In genomic region chr15:71182522-71182921, GRCh38 we compare ENCODE assay signal across 19 cellular contexts.
DNase-seq lines count a peak whose midpoint lies in the region; ATAC-seq, FAIRE-seq and TF ChIP-seq lines count a peak whose summit lies in the region.
"Had no signal": no experiment of that assay in that cellular context is flagged by ENCODE, and none has a peak within 500 bp of the region (broad histone marks: within the 10 kb centered on the region; RNA-seq: fewer than 3 reads in every experiment).

No MANE protein-coding gene starts in this region.

- no peaks in the 10 kb centered on the region for H3K27me3 ChIP-seq in astrocyte (ENCODE audit: insufficient read depth, low read length)
- no peaks in the 10 kb centered on the region for H3K27me3 ChIP-seq in osteoblast (ENCODE audit: insufficient read depth, low read length)
- no peaks in the 10 kb centered on the region for H3K27me3 ChIP-seq in naive thymus-derived CD4-positive, alpha-beta T cell (ENCODE audit: control insufficient read depth in 2 of 2, insufficient read depth in 2 of 2, low read length in 2 of 2)
- no peaks in the 10 kb centered on the region; a peak in 1 of 5 replicates for H3K27me3 ChIP-seq in HepG2 (ENCODE audit: control insufficient read depth in 1 of 2, insufficient read depth in 2 of 2, low read length in 2 of 2)
- H3K27me3 ChIP-seq: BE2C had no signal

- H3K4me3 ChIP-seq in A549 (no peak overlapping the region), astrocyte (ENCODE audit: insufficient read depth, low read depth, low read length) (no peak overlapping the region), osteoblast (ENCODE audit: insufficient read depth, low read length) (no peak overlapping the region), HepG2 (replicated peaks in 1 of 3; ENCODE audit: insufficient read depth in 1 of 3, low read depth in 2 of 3, low read length in 3 of 3) (no peak overlapping the region)
- no peak overlapping the region for H3K4me3 ChIP-seq in naive thymus-derived CD4-positive, alpha-beta T cell (ENCODE audit: low read length)

- CTCF ChIA-PET in A549 (lab: Yijun Ruan, JAX) (no interaction called here), HepG2 (lab: Yijun Ruan, JAX; ENCODE audit: low intra/inter-chr PET ratio, low total read pairs) (no interaction called here)
- CTCF ChIA-PET in naive thymus-derived CD4-positive, alpha-beta T cell (lab: Charles Lee): no interaction called here

- DNase-seq in A549 (ENCODE audit: low read depth in 1 of 2, low spot score in 1 of 2) (no peak), astrocyte (ENCODE audit: low read depth) (peak; percentile 54), fibroblast of peridontal ligament (ENCODE audit: extremely low read depth) (peak; percentile 59), osteoblast (ENCODE audit: insufficient read length, low spot score, missing footprints) (peak; percentile 57), NCI-H1436 treated with DMSO at 0.1 percent for 48 hours (lab: John Stamatoyannopoulos, UW) (no peak), HepG2 (ENCODE audit: low spot score) (no peak)
- DNase-seq in T-helper 2 cell treated with Interferon-gamma antibody and Interleukin-4, amounts not matched to agents 5 μg/mL and 100 μg/mL, for 36 hours (ENCODE audit: low spot score): no peak
- DNase-seq in naive thymus-derived CD4-positive, alpha-beta T cell: no peak
- DNase-seq: BE2C; CD4-positive, alpha-beta memory T cell; COR-L47; DND-41; GDM1; GOT3; H9 had no signal

- POLR2A ChIA-PET in A549 (lab: Yijun Ruan, JAX): no interaction called here
- POLR2A ChIA-PET in naive thymus-derived CD4-positive, alpha-beta T cell (lab: Charles Lee): no interaction called here
- POLR2A ChIA-PET in HepG2 (lab: Yijun Ruan, JAX): no interaction called here

- H3K9me3 ChIP-seq in A549 (no peaks in the 10 kb centered on the region), astrocyte (ENCODE audit: insufficient read depth, low read depth, low read length) (no peaks in the 10 kb centered on the region), osteoblast (ENCODE audit: low read depth, low read length) (no peaks in the 10 kb centered on the region), HepG2 (ENCODE audit: low read length) (no peaks in the 10 kb centered on the region)
- no peaks in the 10 kb centered on the region for H3K9me3 ChIP-seq in naive thymus-derived CD4-positive, alpha-beta T cell (ENCODE audit: control insufficient read depth in 2 of 3, low read length in 3 of 3)
- H3K9me3 ChIP-seq: BE2C had no signal

- no peak for TF ChIP-seq POLR2A in A549 (IDR thresholded peaks at IDR 0.05; ENCODE audit: low read length)
- no peak for TF ChIP-seq POLR2A in HepG2 (IDR thresholded peaks at IDR 0.05; ENCODE audit: insufficient read depth in 1 of 2, low read depth in 2 of 2, low read length in 2 of 2)

- H3K27ac ChIP-seq in A549 (no peak overlapping the region), astrocyte (ENCODE audit: low read depth, low read length) (no peak overlapping the region), osteoblast (ENCODE audit: low read depth, low read length) (no peak overlapping the region), HepG2 (ENCODE audit: extremely low read length, insufficient read depth, low read length) (no peak overlapping the region)
- H3K27ac ChIP-seq in naive thymus-derived CD4-positive, alpha-beta T cell (ENCODE audit: low read depth, low read length): no peak overlapping the region
- H3K27ac ChIP-seq: C4-2B had no signal

- H3K79me2 ChIP-seq in astrocyte (ENCODE audit: insufficient read depth, low read length): no peaks in the 10 kb centered on the region
- H3K79me2 ChIP-seq in osteoblast (ENCODE audit: insufficient read depth, low read length): no peaks in the 10 kb centered on the region
- H3K79me2 ChIP-seq in HepG2 (ENCODE audit: insufficient read depth, low read length): no peaks in the 10 kb centered on the region

- TF ChIP-seq RAD21 in A549 (conservative IDR thresholded peaks at IDR 0.05 in 1 of 2, IDR thresholded peaks at IDR 0.05 in 1 of 2) (no peak), HepG2 (CRISPR knock-in tag; IDR thresholded peaks at IDR 0.05) (no peak)

- H3K4me1 ChIP-seq in A549 (no peaks in the 10 kb centered on the region), astrocyte (ENCODE audit: insufficient read depth, low read length) (no peaks in the 10 kb centered on the region), osteoblast (ENCODE audit: insufficient read depth, low read length) (no peaks in the 10 kb centered on the region), HepG2 (ENCODE audit: insufficient read depth, low read length) (no peaks in the 10 kb centered on the region)
- H3K4me1 ChIP-seq in naive thymus-derived CD4-positive, alpha-beta T cell (ENCODE audit: control insufficient read depth in 2 of 2, insufficient read depth in 2 of 2, low read length in 2 of 2): no peaks in the 10 kb centered on the region
- H3K4me1 ChIP-seq: BE2C had no signal

- H3K4me1 Mint-ChIP-seq in astrocyte (ENCODE audit: low read depth, unreplicated experiment): no peaks in the 10 kb centered on the region
- H3K4me1 Mint-ChIP-seq in T-helper 2 cell treated with Interferon-gamma antibody and Interleukin-4, amounts not matched to agents 5 μg/mL and 100 μg/mL, for 36 hours (ENCODE audit: low read depth): no peaks in the 10 kb centered on the region
- peaks cover 0 to 4% (median 0%) of the 10 kb centered on the region in 7 donors for H3K4me1 Mint-ChIP-seq in naive thymus-derived CD4-positive, alpha-beta T cell
- H3K4me1 Mint-ChIP-seq: CD4-positive, alpha-beta memory T cell had no signal

- H4K20me1 ChIP-seq in astrocyte (ENCODE audit: insufficient read depth, low read length) (no peaks in the 10 kb centered on the region), osteoblast (ENCODE audit: insufficient read depth, low read length) (no peaks in the 10 kb centered on the region), HepG2 (ENCODE audit: insufficient read depth, low read length) (no peaks in the 10 kb centered on the region)

- intact Hi-C loops in naive thymus-derived CD4-positive, alpha-beta T cell (cut with micrococcal nuclease): no loop called here
- intact Hi-C loops in HepG2 (cut with micrococcal nuclease; ENCODE audit: unreplicated experiment): no loop called here

- no peak overlapping the region for H3K27ac Mint-ChIP-seq in astrocyte (ENCODE audit: unreplicated experiment)
- H3K27ac Mint-ChIP-seq in T-helper 2 cell treated with Interferon-gamma antibody and Interleukin-4, amounts not matched to agents 5 μg/mL and 100 μg/mL, for 36 hours: no peak overlapping the region
- H3K27ac Mint-ChIP-seq in naive thymus-derived CD4-positive, alpha-beta T cell: no peak overlapping the region
- H3K27ac Mint-ChIP-seq: CD4-positive, alpha-beta memory T cell; H9 had no signal

- H3K9me3 Mint-ChIP-seq in astrocyte (ENCODE audit: unreplicated experiment): no peaks in the 10 kb centered on the region
- H3K9me3 Mint-ChIP-seq in T-helper 2 cell treated with Interferon-gamma antibody and Interleukin-4, amounts not matched to agents 5 μg/mL and 100 μg/mL, for 36 hours: no peaks in the 10 kb centered on the region
- H3K9me3 Mint-ChIP-seq in naive thymus-derived CD4-positive, alpha-beta T cell: no peaks in the 10 kb centered on the region

- H3K4me2 ChIP-seq in A549 (no peak overlapping the region), astrocyte (ENCODE audit: low read length) (no peak overlapping the region), osteoblast (ENCODE audit: insufficient read depth, low read length) (no peak overlapping the region), HepG2 (ENCODE audit: low read depth, low read length) (no peak overlapping the region)

- FAIRE-seq in A549 (lab: Jason Lieb, UNC) (peak; percentile 51), astrocyte (lab: Jason Lieb, UNC) (no peak), HepG2 (lab: Jason Lieb, UNC) (no peak)
- FAIRE-seq: A204.1, GM12892, GM19239 had no signal

- H3K4me3 Mint-ChIP-seq in astrocyte (ENCODE audit: unreplicated experiment): no peak overlapping the region
- no peak overlapping the region for H3K4me3 Mint-ChIP-seq in T-helper 2 cell treated with Interferon-gamma antibody and Interleukin-4, amounts not matched to agents 5 μg/mL and 100 μg/mL, for 36 hours
- H3K4me3 Mint-ChIP-seq in naive thymus-derived CD4-positive, alpha-beta T cell: no peak overlapping the region
- H3K4me3 Mint-ChIP-seq: CD4-positive, alpha-beta memory T cell; H9 had no signal

- H3K9ac ChIP-seq in astrocyte (ENCODE audit: low read length) (no peak overlapping the region), HepG2 (ENCODE audit: insufficient read depth, low read depth, low read length) (no peak overlapping the region)

- H3K36me3 ChIP-seq in astrocyte (ENCODE audit: insufficient read depth, low read length): no peaks in the 10 kb centered on the region
- no peaks in the 10 kb centered on the region for H3K36me3 ChIP-seq in osteoblast (ENCODE audit: insufficient read depth, low read length)
- no peaks in the 10 kb centered on the region for H3K36me3 ChIP-seq in naive thymus-derived CD4-positive, alpha-beta T cell (ENCODE audit: control insufficient read depth in 2 of 3, insufficient read depth in 3 of 3, low read length in 3 of 3)
- no peaks in the 10 kb centered on the region for H3K36me3 ChIP-seq in HepG2 (replicated peaks in 1 of 2; ENCODE audit: control insufficient read depth in 1 of 2, insufficient read depth in 2 of 2, low read length in 2 of 2)
- H3K36me3 ChIP-seq: BE2C had no signal

- BruUV-seq in HepG2 (replicated peaks; lab: Mats Ljungman, UMichigan): no TSS peak

- H3K27me3 Mint-ChIP-seq in astrocyte (ENCODE audit: low read depth, unreplicated experiment): no peaks in the 10 kb centered on the region
- peaks cover 2% of the 10 kb centered on the region for H3K27me3 Mint-ChIP-seq in T-helper 2 cell treated with Interferon-gamma antibody and Interleukin-4, amounts not matched to agents 5 μg/mL and 100 μg/mL, for 36 hours (ENCODE audit: low read depth)
- peaks cover 0 to 9% (median 8%) of the 10 kb centered on the region in 5 donors for H3K27me3 Mint-ChIP-seq in naive thymus-derived CD4-positive, alpha-beta T cell

- TF ChIP-seq CTCF in A549 (IDR thresholded peaks at IDR 0.05) (no peak), astrocyte (IDR thresholded peaks at IDR 0.05; ENCODE audit: insufficient read depth, low read depth, low read length) (no peak), osteoblast (IDR thresholded peaks at IDR 0.05; ENCODE audit: extremely low read depth, low read depth, low read length) (no peak), HepG2 (CRISPR knock-in tag; IDR thresholded peaks at IDR 0.05) (no peak)

- no peak overlapping the region for H2AFZ ChIP-seq in astrocyte (ENCODE audit: low read depth, low read length)
- H2AFZ ChIP-seq in osteoblast (ENCODE audit: low read length): no peak overlapping the region
- no peak overlapping the region for H2AFZ ChIP-seq in HepG2 (ENCODE audit: low read length)

- in situ Hi-C loops in HepG2 (cut with HindIII; ENCODE audit: extremely low pct_ligation_motif_present, low pct_unique_long_range_greater_than_20kb): no loop called here

- ATAC-seq in A549: no peak
- no peak for ATAC-seq in naive thymus-derived CD4-positive, alpha-beta T cell
- ATAC-seq in HepG2: no peak

- TF ChIP-seq EP300 in A549 (IDR thresholded peaks at IDR 0.05) (no peak), HepG2 (IDR thresholded peaks at IDR 0.05; ENCODE audit: low read depth in 2 of 2, low read length in 2 of 2) (no peak), HepG2 (CRISPR knock-in tag; IDR thresholded peaks at IDR 0.05; ENCODE audit: borderline replicate concordance) (no peak)

- no peaks in the 10 kb centered on the region for H3K36me3 Mint-ChIP-seq in astrocyte (ENCODE audit: low read depth, unreplicated experiment)
- H3K36me3 Mint-ChIP-seq in T-helper 2 cell treated with Interferon-gamma antibody and Interleukin-4, amounts not matched to agents 5 μg/mL and 100 μg/mL, for 36 hours (ENCODE audit: low read depth): no peaks in the 10 kb centered on the region
- no peaks in the 10 kb centered on the region for H3K36me3 Mint-ChIP-seq in naive thymus-derived CD4-positive, alpha-beta T cell
- H3K36me3 Mint-ChIP-seq: CD4-positive, alpha-beta memory T cell had no signal

Comparison
In these comparisons a context has a peak if more than half of its experiments do, and no peak if none do; other contexts are left out.
1. DNase-seq: peak in astrocyte (single experiment), fibroblast of peridontal ligament (single experiment) and osteoblast (single experiment); none in A549 (0 of 2), T-helper 2 cell treated with Interferon-gamma antibody and Interleukin-4, amounts not matched to agents 5 μg/mL and 100 μg/mL, for 36 hours (single experiment), NCI-H1436 treated with DMSO at 0.1 percent for 48 hours (single experiment), naive thymus-derived CD4-positive, alpha-beta T cell (0 of 9) and HepG2 (single experiment).